Comparison of ENCODE assay signal across 7 cellular contexts in the genomic region with DNA sequence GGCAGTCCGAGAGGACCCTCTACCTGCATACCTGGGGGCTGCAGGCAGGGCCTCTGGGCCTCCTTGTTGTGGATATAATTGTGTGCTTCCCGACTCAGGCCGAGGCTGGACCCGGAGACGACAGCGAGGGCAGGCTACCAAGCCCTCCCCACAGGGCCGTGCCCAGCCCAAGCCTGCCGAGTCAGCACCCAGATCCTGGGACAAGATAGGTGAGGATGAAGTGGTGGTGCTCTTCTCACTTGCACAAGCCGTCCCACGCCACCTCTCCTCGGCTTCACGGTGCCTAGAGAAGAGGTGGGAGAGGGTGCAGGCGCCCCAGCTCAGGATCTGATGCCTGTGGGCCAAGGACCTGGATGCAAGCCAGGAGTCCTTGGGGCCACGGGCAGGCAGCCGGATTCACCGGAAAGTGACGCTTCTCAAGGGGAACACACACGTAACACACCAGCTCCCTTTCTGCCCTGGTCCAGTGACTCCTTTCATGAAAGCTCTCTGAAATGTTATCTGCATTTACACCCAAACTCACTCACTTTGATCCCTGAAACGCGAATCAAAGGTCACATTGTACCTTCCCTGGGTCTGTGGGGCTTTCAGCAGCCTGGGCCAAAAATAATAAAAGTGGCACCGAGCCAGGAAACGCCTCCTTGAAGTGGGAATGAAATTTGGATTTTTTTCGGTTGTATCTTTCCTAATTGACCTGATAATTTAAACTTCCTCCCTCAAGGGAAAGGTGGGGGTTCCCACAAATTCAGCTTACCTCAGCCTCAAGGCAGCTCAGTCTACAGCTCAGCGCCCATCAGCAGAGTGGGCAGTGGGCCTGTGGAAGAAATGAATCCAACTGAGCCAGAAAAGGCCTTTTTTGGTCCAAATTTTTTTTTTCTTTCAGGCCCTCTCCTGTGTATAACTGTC. TPM values are rescaled to one million over a fixed set of nuclear protein-coding genes. Genes with fewer than 3 reads are reported as not detected.
DNase-seq lines count a peak whose midpoint lies in the region; ATAC-seq and TF ChIP-seq lines count a peak whose summit lies in the region.

No MANE protein-coding gene starts in this region.

- no peak for TF ChIP-seq CTCF in GM13976 (IDR thresholded peaks at IDR 0.05; ENCODE audit: borderline replicate concordance, control extremely low read depth, extremely low read depth, insufficient read depth, missing control alignments)
- no peak for TF ChIP-seq CTCF in activated B cell treated with CpG ODN at 0.5 μM for 24 hours (IDR thresholded peaks at IDR 0.05)
- no peak for TF ChIP-seq CTCF in lower leg skin (IDR thresholded peaks at IDR 0.05)

- in situ Hi-C loops in GM13976 (cut with MboI; ENCODE audit: low sequenced_read_pairs, unreplicated experiment), result no loop called here

- no peaks in the 10 kb centered on the region for H3K27me3 Mint-ChIP-seq in activated B cell treated with CpG ODN at 0.5 μM for 24 hours

- H3K4me3 ChIP-seq in lower leg skin (ENCODE audit: low read depth, poor library complexity, severe bottlenecking), result peak overlapping the region; percentile 54

- intact Hi-C loops in activated B cell treated with CpG ODN at 0.5 μM for 24 hours (cut with micrococcal nuclease) (loop anchor here (2.0 to 5.0 kb wide), 5 partner anchors 35 to 847 kb away; partner anchors contain the start of genes COMT, SLC25A1 and TXNRD2), lower leg skin (cut with DNase I; ENCODE audit: low total_unique reads) (no loop called here)

- peaks cover 10% of the 10 kb centered on the region for H3K36me3 Mint-ChIP-seq in activated B cell treated with CpG ODN at 0.5 μM for 24 hours (ENCODE audit: low read depth)

- peak overlapping the region; percentile 88 for H3K27ac Mint-ChIP-seq in activated B cell treated with CpG ODN at 0.5 μM for 24 hours

- peak; percentile 74 for DNase-seq in GM13976 (ENCODE audit: low spot score)
- DNase-seq in NCI-H128 (lab: John Stamatoyannopoulos, UW; ENCODE audit: unreplicated experiment), result peak; percentile 10
- DNase-seq in activated B cell treated with CpG ODN at 0.5 μM for 24 hours, result peak; percentile 34
- peak; percentile 80 for DNase-seq in dermis blood vessel endothelial cell
- peak; percentile 36 to 91 for DNase-seq in lower leg skin (ENCODE audit: low spot score in 2 of 2)
- peak; percentile 20 for DNase-seq in stimulated activated CD8-positive, alpha-beta memory T cell treated with anti-CD3 and anti-CD28 coated beads, Interleukin-12 subunit alpha, Interleukin-12 subunit beta, amount 100 ng/mL, for 1 hour (ENCODE audit: low read depth)

- WGBS in lower leg skin, 2 donors, result 4 to 6% methylated on average over 16 to 23 of the region's 24 CpGs

- H3K4me3 Mint-ChIP-seq in activated B cell treated with CpG ODN at 0.5 μM for 24 hours, result peak overlapping the region; percentile 91

- ATAC-seq in HG02588 (IDR thresholded peaks at IDR 0.05; ENCODE audit: unreplicated experiment) (peak; percentile 11), activated B cell treated with CpG ODN at 0.5 μM for 24 hours (ENCODE audit: low read depth) (peak; percentile 15)

- peaks cover 39% of the 10 kb centered on the region for H3K4me1 Mint-ChIP-seq in activated B cell treated with CpG ODN at 0.5 μM for 24 hours

- CTCF ChIA-PET in activated B cell treated with CpG ODN at 0.5 μM for 24 hours (lab: Charles Lee), result interaction anchor here (1.2 to 1.7 kb wide), 4 partner anchors 11 to 125 kb away, joined by 3 to 8 read pairs (median 6); no protein-coding TSS in a partner anchor

- no peak for TF ChIP-seq POLR2A in lower leg skin (IDR thresholded peaks at IDR 0.05)

- POLR2A ChIA-PET in activated B cell treated with CpG ODN at 0.5 μM for 24 hours (lab: Charles Lee), result interaction anchor here (1.0 to 1.6 kb wide), 3 partner anchors 11 to 82 kb away, joined by 3 to 6 read pairs (median 4); no protein-coding TSS in a partner anchor

- H3K9me3 Mint-ChIP-seq in activated B cell treated with CpG ODN at 0.5 μM for 24 hours, result no peaks in the 10 kb centered on the region

RNA-seq across cellular contexts. Expression of gene GNB1L, which starts 1.1 kb away (rescaled TPM):
- 5.8 and 6.3 TPM in 2 replicates for total RNA-seq in activated B cell treated with CpG ODN at 0.5 μM for 24 hours
- total RNA-seq in dermis blood vessel endothelial cell, result 7.3 and 12.4 TPM in 2 replicates
- 10 to 100 TPM; 10.0 to 16.2 (median 11.2) TPM for total RNA-seq in lower leg skin

RNA-seq across cellular contexts. Expression of gene RTL10, which starts 1.1 kb away (rescaled TPM):
- total RNA-seq in activated B cell treated with CpG ODN at 0.5 μM for 24 hours (9.1 and 12.1 TPM in 2 replicates), dermis blood vessel endothelial cell (28.1 and 30.7 TPM in 2 replicates), lower leg skin (10 to 100 TPM; 24.5 to 28.0 (median 27.1) TPM)

Comparison
In these comparisons a context has a peak if more than half of its experiments do, and no peak if none do; other contexts are left out.
1. Peak in every context shown above with its lines: DNase-seq, ATAC-seq and H3K4me3 ChIP-seq.
2. DNase-seq: peak in every context shown above with its lines; median percentile 80 in dermis blood vessel endothelial cell; 74 in GM13976; 64 in lower leg skin; 34 in activated B cell treated with CpG ODN at 0.5 μM for 24 hours; 20 in stimulated activated CD8-positive, alpha-beta memory T cell treated with anti-CD3 and anti-CD28 coated beads, Interleukin-12 subunit alpha, Interleukin-12 subunit beta, amount 100 ng/mL, for 1 hour; 10 in NCI-H128.